ENCODE assay signal across 27 cellular contexts in genomic region chr22:39904864-39905263, GRCh38. TPM values are rescaled to one million over a fixed set of nuclear protein-coding genes. Genes with fewer than 3 reads are reported as not detected.
A peak's percentile ranks its signal among the peaks of the same experiment; 100 is the strongest.
DNase-seq lines count a peak whose midpoint lies in the region; ATAC-seq lines count a peak whose summit lies in the region.
"Had no signal": no experiment of that assay in that cellular context is flagged by ENCODE, and none has a peak within 500 bp of the region (broad histone marks: within the 10 kb centered on the region; RNA-seq: fewer than 3 reads in every experiment).

No MANE protein-coding gene starts in this region.

- peak overlapping the region; percentile 91 to 99 (median 96) for H3K4me3 Mint-ChIP-seq in CD4-positive, CD25-positive, alpha-beta regulatory T cell
- peak overlapping the region; percentile 91 to 99 (median 97) for H3K4me3 Mint-ChIP-seq in CD8-positive, alpha-beta memory T cell
- no peak overlapping the region for H3K4me3 Mint-ChIP-seq in activated T-helper 17 cell treated with anti-CD3 and anti-CD28 coated beads, Interleukin-2, amount 50 U/mL, for 72 hours

- H3K36me3 Mint-ChIP-seq in CD4-positive, CD25-positive, alpha-beta regulatory T cell = peaks cover 27% of the 10 kb centered on the region
- peaks cover 17 to 64% (median 22%) of the 10 kb centered on the region in 3 donors for H3K36me3 Mint-ChIP-seq in CD8-positive, alpha-beta memory T cell
- H3K36me3 Mint-ChIP-seq in activated T-helper 17 cell treated with anti-CD3 and anti-CD28 coated beads, Interleukin-2, amount 50 U/mL, for 72 hours (ENCODE audit: low read depth) = peaks cover 28% of the 10 kb centered on the region

- H3K27ac ChIP-seq in CD4-positive, CD25-positive, alpha-beta regulatory T cell (ENCODE audit: insufficient read depth, low read length, poor library complexity, severe bottlenecking) = peak overlapping the region; percentile 83
- no peak overlapping the region for H3K27ac ChIP-seq in CD8-positive, alpha-beta memory T cell (ENCODE audit: low read depth, low read length)

- CTCF ChIA-PET in CD8-positive, alpha-beta memory T cell (lab: Charles Lee) = interaction anchor here (0.7 to 1.8 kb wide), 4 partner anchors 19 to 113 kb away, joined by 3 to 7 read pairs (median 4); no protein-coding TSS in a partner anchor

- peaks cover 17 to 56% (median 42%) of the 10 kb centered on the region in 4 donors for H3K4me1 Mint-ChIP-seq in CD4-positive, CD25-positive, alpha-beta regulatory T cell
- peaks cover 44 to 56% (median 50%) of the 10 kb centered on the region in 3 donors for H3K4me1 Mint-ChIP-seq in CD8-positive, alpha-beta memory T cell
- peaks cover 29% of the 10 kb centered on the region for H3K4me1 Mint-ChIP-seq in activated T-helper 17 cell treated with anti-CD3 and anti-CD28 coated beads, Interleukin-2, amount 50 U/mL, for 72 hours

- POLR2A ChIA-PET in CD8-positive, alpha-beta memory T cell (lab: Charles Lee) = interaction anchor here (0.8 to 1.8 kb wide), 6 partner anchors 8 to 28 kb away, joined by 3 to 9 read pairs (median 4); no protein-coding TSS in a partner anchor

- H3K4me1 ChIP-seq in CD4-positive, CD25-positive, alpha-beta regulatory T cell (ENCODE audit: control insufficient read depth, insufficient read depth, low read length, poor library complexity, severe bottlenecking) = peaks cover 55% of the 10 kb centered on the region
- peaks cover 31% of the 10 kb centered on the region for H3K4me1 ChIP-seq in CD8-positive, alpha-beta memory T cell (ENCODE audit: insufficient read depth, low read length)
- peaks cover 29% of the 10 kb centered on the region for H3K4me1 ChIP-seq in mononuclear cell (ENCODE audit: insufficient read depth, low read length)
- H3K4me1 ChIP-seq: esophagus squamous epithelium had no signal

- H3K9me3 ChIP-seq in CD4-positive, CD25-positive, alpha-beta regulatory T cell (ENCODE audit: control insufficient read depth in 2 of 2, low read length in 2 of 2) = no peaks in the 10 kb centered on the region
- no peaks in the 10 kb centered on the region for H3K9me3 ChIP-seq in CD8-positive, alpha-beta memory T cell (ENCODE audit: low read length)
- H3K9me3 ChIP-seq in mononuclear cell (ENCODE audit: low read depth, low read length) = no peaks in the 10 kb centered on the region
- H3K9me3 ChIP-seq: esophagus squamous epithelium had no signal

- no peaks in the 10 kb centered on the region for H3K36me3 ChIP-seq in CD4-positive, CD25-positive, alpha-beta regulatory T cell (ENCODE audit: control insufficient read depth, insufficient read depth, low read length)
- no peaks in the 10 kb centered on the region for H3K36me3 ChIP-seq in CD8-positive, alpha-beta memory T cell (ENCODE audit: insufficient read depth, low read length)
- H3K36me3 ChIP-seq: esophagus squamous epithelium had no signal

- H3K27me3 ChIP-seq in CD4-positive, CD25-positive, alpha-beta regulatory T cell (ENCODE audit: control insufficient read depth, insufficient read depth, low read length) = no peaks in the 10 kb centered on the region
- H3K27me3 ChIP-seq in CD8-positive, alpha-beta memory T cell (ENCODE audit: insufficient read depth, low read length, poor library complexity, severe bottlenecking) = no peaks in the 10 kb centered on the region
- no peaks in the 10 kb centered on the region for H3K27me3 ChIP-seq in mononuclear cell (ENCODE audit: insufficient read depth, low read length)

- ATAC-seq in CD4-positive, CD25-positive, alpha-beta regulatory T cell (ENCODE audit: low read depth in 2 of 2) = no peak
- no peak for ATAC-seq in activated T-helper 17 cell treated with anti-CD3 and anti-CD28 coated beads, Interleukin-2, amount 50 U/mL, for 72 hours (replicated peaks)
- no peak for ATAC-seq in HG03571 (IDR thresholded peaks at IDR 0.05; ENCODE audit: unreplicated experiment)
- no peak for ATAC-seq in HG03378 (IDR thresholded peaks at IDR 0.05; ENCODE audit: unreplicated experiment)
- ATAC-seq: PC-3 had no signal

- no peaks in the 10 kb centered on the region for H3K27me3 Mint-ChIP-seq in CD4-positive, CD25-positive, alpha-beta regulatory T cell
- no peaks in the 10 kb centered on the region for H3K27me3 Mint-ChIP-seq in CD8-positive, alpha-beta memory T cell
- no peaks in the 10 kb centered on the region for H3K27me3 Mint-ChIP-seq in activated T-helper 17 cell treated with anti-CD3 and anti-CD28 coated beads, Interleukin-2, amount 50 U/mL, for 72 hours

- peak overlapping the region; percentile 91 to 97 (median 94) for H3K27ac Mint-ChIP-seq in CD4-positive, CD25-positive, alpha-beta regulatory T cell
- H3K27ac Mint-ChIP-seq in CD8-positive, alpha-beta memory T cell = peak overlapping the region in 7 of 8 donors; percentile 91 to 99 (median 98)
- H3K27ac Mint-ChIP-seq in activated T-helper 17 cell treated with anti-CD3 and anti-CD28 coated beads, Interleukin-2, amount 50 U/mL, for 72 hours = peak overlapping the region; percentile 88

- H3K9me3 Mint-ChIP-seq in CD4-positive, CD25-positive, alpha-beta regulatory T cell = peaks cover 0 to 5% (median 0%) of the 10 kb centered on the region in 7 donors
- no peaks in the 10 kb centered on the region for H3K9me3 Mint-ChIP-seq in CD8-positive, alpha-beta memory T cell
- no peaks in the 10 kb centered on the region for H3K9me3 Mint-ChIP-seq in activated T-helper 17 cell treated with anti-CD3 and anti-CD28 coated beads, Interleukin-2, amount 50 U/mL, for 72 hours

- DNase-seq in CD4-positive, CD25-positive, alpha-beta regulatory T cell = peak in 1 of 3 donors; percentile 41
- no peak for DNase-seq in CD8-positive, alpha-beta memory T cell
- DNase-seq in HPDE6-E6E7 (ENCODE audit: extremely low spot score) (no peak), MV-4-11 (lab: John Stamatoyannopoulos, UW) (no peak)
- DNase-seq: activated effector memory CD4-positive, alpha-beta T cell treated with anti-CD3 and anti-CD28 coated beads, Interleukin-2, amount 50 U/mL, for 16 hours; COR-L47; effector CD4-positive, alpha-beta T cell; esophagus squamous epithelium; GOT3; KBM-7; NCI-H2029 treated with DMSO at 0.1 percent for 48 hours; NCI-H345; PC-3; SIG-M5; stimulated activated CD4-positive, alpha-beta T cell treated with anti-CD3 and anti-CD28 coated beads, Interleukin-1b, Interleukin-23, amount 100 ng/mL, for 48 hours; stimulated activated naive CD4-positive, alpha-beta T cell; trophoblast cell had no signal

- H3K4me3 ChIP-seq in CD4-positive, CD25-positive, alpha-beta regulatory T cell (ENCODE audit: low read depth, low read length) = peak overlapping the region; percentile 98
- peak overlapping the region; percentile 68 for H3K4me3 ChIP-seq in CD8-positive, alpha-beta memory T cell (ENCODE audit: low read length)
- peak overlapping the region; percentile 65 for H3K4me3 ChIP-seq in mononuclear cell (ENCODE audit: low read length)

RNA-seq across cellular contexts. Expression of gene GRAP2, which starts 4.0 kb away (rescaled TPM):
- 160 TPM for total RNA-seq in CD4-positive, CD25-positive, alpha-beta regulatory T cell
- 10 to 100 TPM; 48.9 to 79.2 (median 52.2) TPM for polyA plus RNA-seq in CD4-positive, CD25-positive, alpha-beta regulatory T cell
- total RNA-seq in CD8-positive, alpha-beta memory T cell = 10 to 100 TPM; 41.8 to 53.2 TPM
- 103 TPM for polyA plus RNA-seq in CD8-positive, alpha-beta memory T cell
- 10 to 100 TPM; 50.7 to 94.2 TPM for total RNA-seq in activated T-helper 17 cell treated with anti-CD3 and anti-CD28 coated beads, Interleukin-2, amount 50 U/mL, for 72 hours
- 94.1 TPM for total RNA-seq in mononuclear cell
- total RNA-seq: glomerular endothelial cell, PC-3 had no signal

RNA-seq across cellular contexts. Expression of gene ENTHD1, which starts 11.3 kb away (rescaled TPM):
- not detected for total RNA-seq in CD4-positive, CD25-positive, alpha-beta regulatory T cell
- polyA plus RNA-seq in CD4-positive, CD25-positive, alpha-beta regulatory T cell = under 1 TPM; 0.13 to 0.32 (median 0.18) TPM
- total RNA-seq in CD8-positive, alpha-beta memory T cell = under 1 TPM; 0.16 to 0.35 TPM
- 0.16 TPM for polyA plus RNA-seq in CD8-positive, alpha-beta memory T cell
- 1 to 10 TPM in 1 of 2 donors, under 1 TPM in 1; 0.58 to 1.2 TPM for total RNA-seq in activated T-helper 17 cell treated with anti-CD3 and anti-CD28 coated beads, Interleukin-2, amount 50 U/mL, for 72 hours
- 0.10 TPM for total RNA-seq in mononuclear cell
- total RNA-seq: astrocyte, Daoy, esophagus squamous epithelium, glomerular endothelial cell, mesenteric fat pad, PC-3, posterior vena cava had no signal
- polyA plus RNA-seq: neural cell had no signal

RNA-seq across cellular contexts. Expression of gene TMA7B, which starts 55.3 kb away (rescaled TPM):
- 13.0 TPM for total RNA-seq in CD4-positive, CD25-positive, alpha-beta regulatory T cell
- polyA plus RNA-seq in CD4-positive, CD25-positive, alpha-beta regulatory T cell = 1 to 10 TPM in 3 of 4 donors, under 1 TPM in 1; 0.91 to 1.8 (median 1.5) TPM
- total RNA-seq in CD8-positive, alpha-beta memory T cell = 1 to 10 TPM; 1.4 to 2.0 TPM
- polyA plus RNA-seq in CD8-positive, alpha-beta memory T cell = 3.0 TPM
- total RNA-seq in activated T-helper 17 cell treated with anti-CD3 and anti-CD28 coated beads, Interleukin-2, amount 50 U/mL, for 72 hours = 1 to 10 TPM; 4.0 to 4.4 TPM
- 7.9 TPM for total RNA-seq in mononuclear cell
- total RNA-seq: astrocyte, Daoy, esophagus squamous epithelium, glomerular endothelial cell, mesenteric fat pad, PC-3 had no signal
- polyA plus RNA-seq: neural cell had no signal
